20 cellular contexts compared by ENCODE assay signal in genomic region chr6:167845856-167846255, GRCh38. TPM values are rescaled to one million over a fixed set of nuclear protein-coding genes. Genes with fewer than 3 reads are reported as not detected.
DNase-seq lines count a peak whose midpoint lies in the region; ATAC-seq, FAIRE-seq and TF ChIP-seq lines count a peak whose summit lies in the region.
"Had no signal": no experiment of that assay in that cellular context is flagged by ENCODE, and none has a peak within 500 bp of the region (broad histone marks: within the 10 kb centered on the region; RNA-seq: fewer than 3 reads in every experiment).

No MANE protein-coding gene starts in this region.

- no peak overlapping the region for H2AFZ ChIP-seq in HepG2 (ENCODE audit: low read length)

- no peak overlapping the region for H3K9ac ChIP-seq in HepG2 (ENCODE audit: insufficient read depth, low read depth, low read length)

- H3K27me3 Mint-ChIP-seq in mesothelial cell of epicardium (ENCODE audit: low read depth): no peaks in the 10 kb centered on the region

- H3K4me1 ChIP-seq in HepG2 (ENCODE audit: insufficient read depth, low read length) (peaks cover 67% of the 10 kb centered on the region), right lobe of liver (peaks cover 0 to 28% (median 9%) of the 10 kb centered on the region in 4 donors), Panc1 (ENCODE audit: control insufficient read depth, insufficient read depth, low read length) (peaks cover 68% of the 10 kb centered on the region), pancreas (peaks cover 19 to 37% (median 33%) of the 10 kb centered on the region in 3 donors), upper lobe of right lung (peaks cover 17% of the 10 kb centered on the region)

- no peaks in the 10 kb centered on the region for H3K36me3 Mint-ChIP-seq in mesothelial cell of epicardium
- H3K36me3 Mint-ChIP-seq: CD8-positive, alpha-beta T cell had no signal

- DNase-seq in HepG2 (ENCODE audit: low spot score) (no peak), right lobe of liver (no peak), Panc1 (ENCODE audit: low read depth, low spot score) (no peak), mesothelial cell of epicardium (ENCODE audit: low spot score in 2 of 2, unreplicated experiment in 2 of 2) (no peak), pancreas (no peak), upper lobe of right lung (no peak)
- DNase-seq in NK-92 treated with Interleukin-12 subunit alpha and Interleukin-12 subunit beta, amount 100 ng/mL, for 24 hours (lab: John Stamatoyannopoulos, UW): no peak
- no peak for DNase-seq in activated effector memory CD4-positive, alpha-beta T cell treated with anti-CD3 and anti-CD28 coated beads, Interleukin-2, amount 50 U/mL, for 16 hours
- DNase-seq: 8988T; BE2C; CD8-positive, alpha-beta T cell; DMS79; H7; IMR-90; Karpas-422; NCI-H1436; NCI-H2029; NCI-H2171; NCI-H69; Right ventricle myocardium superior had no signal

- H3K4me3 Mint-ChIP-seq in mesothelial cell of epicardium: no peak overlapping the region
- H3K4me3 Mint-ChIP-seq: CD8-positive, alpha-beta T cell had no signal

- CTCF ChIA-PET in HepG2 (lab: Yijun Ruan, JAX; ENCODE audit: low intra/inter-chr PET ratio, low total read pairs) (no interaction called here), Panc1 (lab: Charles Lee) (no interaction called here)

- no peaks in the 10 kb centered on the region for H3K9me3 Mint-ChIP-seq in mesothelial cell of epicardium
- H3K9me3 Mint-ChIP-seq: CD8-positive, alpha-beta T cell had no signal

- in situ Hi-C loops in HepG2 (cut with HindIII; ENCODE audit: extremely low pct_ligation_motif_present, low pct_unique_long_range_greater_than_20kb): no loop called here
- in situ Hi-C loops in Panc1 (cut with HindIII; ENCODE audit: low pct_unique_long_range_greater_than_20kb, low sequenced_read_pairs): no loop called here

- no peak for ATAC-seq in HepG2
- ATAC-seq in right lobe of liver: no peak
- ATAC-seq in Panc1: no peak
- no peak for ATAC-seq in pancreas
- no peak for ATAC-seq in upper lobe of right lung
- ATAC-seq: CD8-positive, alpha-beta T cell had no signal

- H3K27me3 ChIP-seq in HepG2 (ENCODE audit: control insufficient read depth in 1 of 2, insufficient read depth in 2 of 2, low read length in 2 of 2) (no peaks in the 10 kb centered on the region), right lobe of liver (no peaks in the 10 kb centered on the region), Panc1 (ENCODE audit: control insufficient read depth, insufficient read depth, low read length) (no peaks in the 10 kb centered on the region), pancreas (no peaks in the 10 kb centered on the region), upper lobe of right lung (no peaks in the 10 kb centered on the region)
- H3K27me3 ChIP-seq: BE2C had no signal

- no peak for TF ChIP-seq RAD21 in HepG2 (CRISPR knock-in tag; IDR thresholded peaks at IDR 0.05)

- WGBS in HepG2 (ENCODE audit: low lambda C conversion rate): 95% methylated on average over 4 of the region's 4 CpGs
- WGBS in right lobe of liver (ENCODE audit: insufficient coverage, low coverage, low lambda C conversion rate, missing lambda C conversion rate): 89% methylated on average over 4 of the region's 4 CpGs
- 83 to 91% methylated on average over 4 of the region's 4 CpGs for WGBS in pancreas, 2 donors

- H3K9me3 ChIP-seq in HepG2 (ENCODE audit: low read length): no peaks in the 10 kb centered on the region
- no peaks in the 10 kb centered on the region for H3K9me3 ChIP-seq in right lobe of liver
- no peaks in the 10 kb centered on the region for H3K9me3 ChIP-seq in Panc1 (ENCODE audit: control insufficient read depth, insufficient read depth, low read depth, low read length)
- no peaks in the 10 kb centered on the region for H3K9me3 ChIP-seq in pancreas
- H3K9me3 ChIP-seq in upper lobe of right lung: no peaks in the 10 kb centered on the region
- H3K9me3 ChIP-seq: BE2C had no signal

- H3K36me3 ChIP-seq in HepG2 (replicated peaks in 1 of 2; ENCODE audit: control insufficient read depth in 1 of 2, insufficient read depth in 2 of 2, low read length in 2 of 2) (peaks cover 0 to 2% of the 10 kb centered on the region in 2 experiments; a peak in 2 of 5 replicates), right lobe of liver (no peaks in the 10 kb centered on the region), Panc1 (ENCODE audit: control insufficient read depth, insufficient read depth, low read length) (no peaks in the 10 kb centered on the region), pancreas (no peaks in the 10 kb centered on the region), upper lobe of right lung (no peaks in the 10 kb centered on the region)
- H3K36me3 ChIP-seq: BE2C had no signal

- TF ChIP-seq CTCF in HepG2 (CRISPR knock-in tag; IDR thresholded peaks at IDR 0.05) (no peak), right lobe of liver (IDR thresholded peaks at IDR 0.05) (no peak), Panc1 (IDR thresholded peaks at IDR 0.05) (no peak), mesothelial cell of epicardium (IDR thresholded peaks at IDR 0.05; ENCODE audit: unreplicated experiment) (no peak), pancreas (IDR thresholded peaks at IDR 0.05) (no peak), upper lobe of right lung (IDR thresholded peaks at IDR 0.05) (no peak)

- H3K27ac Mint-ChIP-seq in mesothelial cell of epicardium: peak overlapping the region; percentile 92
- H3K27ac Mint-ChIP-seq: CD8-positive, alpha-beta T cell had no signal

- BruUV-seq in HepG2 (replicated peaks; lab: Mats Ljungman, UMichigan) (no TSS peak), Panc1 (replicated peaks; lab: Mats Ljungman, UMichigan) (no TSS peak)

- no peak overlapping the region for H3K4me3 ChIP-seq in HepG2 (replicated peaks in 1 of 3; ENCODE audit: insufficient read depth in 1 of 3, low read depth in 2 of 3, low read length in 3 of 3)
- H3K4me3 ChIP-seq in right lobe of liver: no peak overlapping the region
- no peak overlapping the region for H3K4me3 ChIP-seq in Panc1 (ENCODE audit: low read depth in 2 of 2, low read length in 2 of 2)
- no peak overlapping the region for H3K4me3 ChIP-seq in pancreas
- H3K4me3 ChIP-seq in upper lobe of right lung: no peak overlapping the region

- FAIRE-seq in HepG2 (lab: Jason Lieb, UNC) (no peak), pancreas (lab: Jason Lieb, UNC) (no peak)

- no peak for TF ChIP-seq POLR2A in HepG2 (IDR thresholded peaks at IDR 0.05; ENCODE audit: insufficient read depth in 1 of 2, low read depth in 2 of 2, low read length in 2 of 2)
- TF ChIP-seq POLR2A in right lobe of liver (IDR thresholded peaks at IDR 0.05): no peak

- peaks cover 80% of the 10 kb centered on the region for H4K20me1 ChIP-seq in HepG2 (ENCODE audit: insufficient read depth, low read length)

- intact Hi-C loops in HepG2 (cut with micrococcal nuclease; ENCODE audit: unreplicated experiment): no loop called here
- intact Hi-C loops in right lobe of liver (cut with DNase I): no loop called here
- intact Hi-C loops in Panc1 (cut with micrococcal nuclease; ENCODE audit: unreplicated experiment): no loop called here
- intact Hi-C loops in pancreas (cut with DNase I): no loop called here
- intact Hi-C loops in upper lobe of right lung (cut with DNase I): no loop called here

- H3K4me2 ChIP-seq in HepG2 (ENCODE audit: low read depth, low read length): no peak overlapping the region

- TF ChIP-seq EP300 in HepG2 (IDR thresholded peaks at IDR 0.05; ENCODE audit: low read depth in 2 of 2, low read length in 2 of 2) (no peak), HepG2 (CRISPR knock-in tag; IDR thresholded peaks at IDR 0.05; ENCODE audit: borderline replicate concordance) (no peak)

- peaks cover 53% of the 10 kb centered on the region for H3K4me1 Mint-ChIP-seq in mesothelial cell of epicardium

- H3K79me2 ChIP-seq in HepG2 (ENCODE audit: insufficient read depth, low read length): peaks cover 100% of the 10 kb centered on the region

- no peak overlapping the region for H3K27ac ChIP-seq in HepG2 (ENCODE audit: extremely low read length, insufficient read depth, low read length)
- H3K27ac ChIP-seq in right lobe of liver: no peak overlapping the region
- H3K27ac ChIP-seq in Panc1 (ENCODE audit: low read length): peak overlapping the region; percentile 5; the same call in 1 of the 2 replicates
- H3K27ac ChIP-seq in pancreas: no peak overlapping the region
- no peak overlapping the region for H3K27ac ChIP-seq in upper lobe of right lung

- POLR2A ChIA-PET in HepG2 (lab: Yijun Ruan, JAX): no interaction called here
- POLR2A ChIA-PET in Panc1 (lab: Charles Lee): no interaction called here

TF ChIP-seq in HepG2, 621 proteins besides CTCF, POLR2A, EP300 and RAD21 (continues in another document):
- TF ChIP-seq RBM22 (optimal IDR thresholded peaks at IDR 0.05; ENCODE audit: low read length) (peak; percentile 46), IKZF4 (CRISPR knock-in tag; IDR thresholded peaks at IDR 0.05; ENCODE audit: borderline replicate concordance, low read depth, not compliant biosample characterization) (no peak)

RNA-seq across cellular contexts. Expression of gene AFDN, which starts 19.1 kb away (rescaled TPM):
- total RNA-seq in HepG2 (2016; rRNA removed; fragmentation: Illumina TruSeq; extraction: Trizol) (97.8 and 136 TPM in 2 replicates), right lobe of liver (100 to 1,000 TPM in 1 of 6 experiments, 10 to 100 TPM in 5; 77.0 to 106 (median 85.5) TPM), Panc1 (2021; ENCODE audit: unreplicated experiment) (143 TPM), mesothelial cell of epicardium (280 to 284 TPM (median 282 TPM) in 3 replicates), pancreas (100 to 1,000 TPM in 1 of 6 donors, 10 to 100 TPM in 5; 66.6 to 122 (median 75.7) TPM), upper lobe of right lung (179 TPM)
- 82.1 and 86.5 TPM in 2 replicates for total RNA-seq in HepG2 (2016; cell fraction: cytosol; rRNA removed; fragmentation: Illumina TruSeq; extraction: Trizol; ENCODE audit: low read depth)
- total RNA-seq in HepG2 (2016; cell fraction: insoluble cytoplasmic fraction; rRNA removed; fragmentation: Illumina TruSeq; extraction: Trizol): 90.9 and 138 TPM in 2 replicates
- 67.9 and 80.5 TPM in 2 replicates for total RNA-seq in HepG2 (2016; cell fraction: membrane; rRNA removed; fragmentation: Illumina TruSeq; extraction: Trizol)
- total RNA-seq in HepG2 (2016; cell fraction: nucleus; rRNA removed; fragmentation: Illumina TruSeq; extraction: Trizol): 248 and 270 TPM in 2 replicates
- polyA plus RNA-seq in HepG2 (2011; rRNA removed) (151 and 156 TPM in 2 replicates), pancreas (10 to 100 TPM; 55.2 to 56.7 TPM)
- polyA plus RNA-seq in HepG2 (2011; cell fraction: cytosol; rRNA removed): 52.5 and 65.6 TPM in 2 replicates
- polyA plus RNA-seq in HepG2 (2011; cell fraction: nucleus; rRNA removed): 488 and 509 TPM in 2 replicates
- polyA plus RNA-seq in HepG2 (2012): 141 and 152 TPM in 2 replicates
- polyA plus RNA-seq in HepG2 (2016; cell fraction: cytosol; fragmentation: Illumina TruSeq; extraction: Trizol; ENCODE audit: low read depth): 1.8 and 2.1 TPM in 2 replicates
- 62.7 and 70.2 TPM in 2 replicates for polyA plus RNA-seq in HepG2 (2016; cell fraction: insoluble cytoplasmic fraction; fragmentation: Illumina TruSeq; extraction: Trizol; ENCODE audit: low read depth)
- 7.1 and 7.2 TPM in 2 replicates for polyA plus RNA-seq in HepG2 (2016; cell fraction: membrane; fragmentation: Illumina TruSeq; extraction: Trizol; ENCODE audit: low read depth)
- polyA plus RNA-seq in HepG2 (2016; cell fraction: nucleus; fragmentation: Illumina TruSeq; extraction: Trizol; ENCODE audit: insufficient read depth, low read depth): 361 and 384 TPM in 2 replicates
- 24.6 and 223 TPM in 2 replicates for polyA minus RNA-seq in HepG2 (2011; rRNA and poly(A)+ RNA removed; ENCODE audit: low replicate concordance)
- polyA minus RNA-seq in HepG2 (2011; cell fraction: cytosol; rRNA and poly(A)+ RNA removed): 115 and 134 TPM in 2 replicates
- 847 and 897 TPM in 2 replicates for polyA minus RNA-seq in HepG2 (2011; cell fraction: nucleus; rRNA and poly(A)+ RNA removed)
- 104 TPM for polyA plus RNA-seq in Panc1 (2012; ENCODE audit: insufficient read length)
